Comparison of ENCODE assay signal across 8 cellular contexts in the genomic region with DNA sequence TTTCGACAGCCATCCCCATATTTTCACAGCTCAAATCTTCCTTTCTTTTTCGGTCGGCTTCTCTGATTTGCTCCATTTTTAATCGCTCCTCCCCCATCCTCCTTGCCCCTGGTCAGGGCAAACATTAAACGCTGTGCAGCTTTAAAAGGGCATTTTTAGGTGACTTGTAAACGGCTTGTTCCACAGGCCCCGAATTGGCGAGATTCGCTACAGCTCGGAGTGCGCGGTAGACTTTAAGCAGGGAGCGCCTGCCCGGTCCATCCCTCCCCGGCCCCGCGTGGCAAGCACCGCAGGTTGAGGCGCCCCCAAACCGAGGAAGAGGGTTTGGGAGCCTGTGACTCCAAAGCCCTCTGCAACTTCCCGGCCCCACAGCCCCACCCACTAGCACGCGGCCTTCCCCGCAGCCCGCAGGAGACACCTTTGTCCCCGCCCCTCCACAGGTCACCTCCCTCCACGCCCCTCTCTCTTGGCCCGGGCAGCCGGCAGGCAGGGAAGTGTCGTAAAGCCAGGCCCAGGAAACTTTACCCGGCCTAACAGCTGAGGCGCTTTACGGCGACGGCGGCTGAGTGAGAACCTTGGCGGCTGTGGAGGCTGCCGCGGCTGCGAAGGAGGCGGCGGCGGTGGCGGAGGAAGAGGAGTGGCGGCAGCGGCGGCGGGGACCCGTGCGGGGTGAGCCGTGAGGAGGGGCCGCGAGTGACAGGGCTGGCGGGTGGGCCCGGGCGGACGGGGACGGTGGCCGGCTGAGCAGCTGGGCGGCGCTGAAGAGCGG. TPM values are rescaled to one million over a fixed set of nuclear protein-coding genes. Genes with fewer than 3 reads are reported as not detected.
DNase-seq lines count a peak whose midpoint lies in the region; ATAC-seq and TF ChIP-seq lines count a peak whose summit lies in the region.

A gene (plus strand): TSS at position 550 of the 769 bp plus-strand sequence. CDS start 372 bp downstream, outside the sequence.

- H3K4me1 Mint-ChIP-seq in activated CD4-positive, alpha-beta T cell treated with anti-CD3 and anti-CD28 coated beads, Interleukin-2, amount 10 ng/mL, durations not matched to agents 7 days and 5 days = peaks cover 46% of the 10 kb centered on the region
- peaks cover 21% of the 10 kb centered on the region for H3K4me1 Mint-ChIP-seq in dendritic cell treated with granulocyte-macrophage colony-stimulating factor and Interleukin-4, amounts not matched to agents 40 ng/mL and 50 ng/mL, for 4 days (ENCODE audit: low read depth)

- peak within 1 kb of the TSS; percentile 97 for H3K27ac Mint-ChIP-seq in activated CD4-positive, alpha-beta T cell treated with anti-CD3 and anti-CD28 coated beads, Interleukin-2, amount 10 ng/mL, durations not matched to agents 7 days and 5 days
- peak within 1 kb of the TSS; percentile 86 for H3K27ac Mint-ChIP-seq in dendritic cell treated with granulocyte-macrophage colony-stimulating factor and Interleukin-4, amounts not matched to agents 40 ng/mL and 50 ng/mL, for 4 days

- H3K27ac ChIP-seq in left lung = peak within 1 kb of the TSS; percentile 81 to 83

- H3K4me3 ChIP-seq in left lung = peak within 1 kb of the TSS; percentile 82 to 88

- intact Hi-C loops in dendritic cell treated with granulocyte-macrophage colony-stimulating factor and Interleukin-4, amounts not matched to agents 40 ng/mL and 50 ng/mL, for 4 days (cut with micrococcal nuclease) = loop anchor here (5.0 to 10.0 kb wide), 2 partner anchors 123 to 1035 kb away; a partner anchor contains a TSS
- intact Hi-C loops in left lung (cut with DNase I) = no loop called here

- H3K4me1 ChIP-seq in left lung = peaks cover 8 to 42% of the 10 kb centered on the region in 2 donors

- H3K9me3 ChIP-seq in left lung = no peaks in the 10 kb centered on the region

- no peaks in the 10 kb centered on the region for H3K27me3 ChIP-seq in left lung

- H3K4me3 Mint-ChIP-seq in activated CD4-positive, alpha-beta T cell treated with anti-CD3 and anti-CD28 coated beads, Interleukin-2, amount 10 ng/mL, durations not matched to agents 7 days and 5 days = peak within 1 kb of the TSS; percentile 93
- peak within 1 kb of the TSS; percentile 88 for H3K4me3 Mint-ChIP-seq in dendritic cell treated with granulocyte-macrophage colony-stimulating factor and Interleukin-4, amounts not matched to agents 40 ng/mL and 50 ng/mL, for 4 days

- H3K27me3 Mint-ChIP-seq in activated CD4-positive, alpha-beta T cell treated with anti-CD3 and anti-CD28 coated beads, Interleukin-2, amount 10 ng/mL, durations not matched to agents 7 days and 5 days = no peaks in the 10 kb centered on the region
- no peaks in the 10 kb centered on the region for H3K27me3 Mint-ChIP-seq in dendritic cell treated with granulocyte-macrophage colony-stimulating factor and Interleukin-4, amounts not matched to agents 40 ng/mL and 50 ng/mL, for 4 days

- H3K36me3 ChIP-seq in left lung = no peaks in the 10 kb centered on the region

- CTCF ChIA-PET in activated CD4-positive, alpha-beta T cell treated with anti-CD3 and anti-CD28 coated beads, Interleukin-2, amount 10 ng/mL, durations not matched to agents 7 days and 5 days (lab: Charles Lee) = interaction anchor here (0.6 to 1.4 kb wide), 5 partner anchors 9 to 599 kb away, joined by 3 to 5 read pairs (median 3); no protein-coding TSS in a partner anchor

- POLR2A ChIA-PET in activated CD4-positive, alpha-beta T cell treated with anti-CD3 and anti-CD28 coated beads, Interleukin-2, amount 10 ng/mL, durations not matched to agents 7 days and 5 days (lab: Charles Lee) = interaction anchor here (0.6 to 0.7 kb wide), 2 partner anchors 121 to 812 kb away, joined by 3 to 4 read pairs; no protein-coding TSS in a partner anchor

- TF ChIP-seq CTCF in left lung (IDR thresholded peaks at IDR 0.05) = no peak

- peaks cover 16% of the 10 kb centered on the region for H3K36me3 Mint-ChIP-seq in activated CD4-positive, alpha-beta T cell treated with anti-CD3 and anti-CD28 coated beads, Interleukin-2, amount 10 ng/mL, durations not matched to agents 7 days and 5 days (ENCODE audit: low read depth)
- peaks cover 15% of the 10 kb centered on the region for H3K36me3 Mint-ChIP-seq in dendritic cell treated with granulocyte-macrophage colony-stimulating factor and Interleukin-4, amounts not matched to agents 40 ng/mL and 50 ng/mL, for 4 days (ENCODE audit: low read depth)

- ATAC-seq in GM19328 (IDR thresholded peaks at IDR 0.05; ENCODE audit: unreplicated experiment) (peak; percentile 85), HG03469 (IDR thresholded peaks at IDR 0.05; ENCODE audit: unreplicated experiment) (peak; percentile 69), left lung (peak; percentile 94)

- no peaks in the 10 kb centered on the region for H3K9me3 Mint-ChIP-seq in activated CD4-positive, alpha-beta T cell treated with anti-CD3 and anti-CD28 coated beads, Interleukin-2, amount 10 ng/mL, durations not matched to agents 7 days and 5 days
- H3K9me3 Mint-ChIP-seq in dendritic cell treated with granulocyte-macrophage colony-stimulating factor and Interleukin-4, amounts not matched to agents 40 ng/mL and 50 ng/mL, for 4 days = no peaks in the 10 kb centered on the region

- DNase-seq in C1 segment of cervical spinal cord (lab: John Stamatoyannopoulos, UW) (peak; percentile 53 to 94 (median 84)), NCI-H69 (lab: John Stamatoyannopoulos, UW) (peak; percentile 99), left lung (peak; percentile 95 to 97)
- DNase-seq in activated CD4-positive, alpha-beta T cell treated with anti-CD3 and anti-CD28 coated beads, Interleukin-2, amount 10 ng/mL, durations not matched to agents 7 days and 5 days = peak; percentile 96
- peak; percentile 92 for DNase-seq in stimulated activated CD4-positive, alpha-beta T cell treated with anti-CD3 and anti-CD28 coated beads, Interleukin-2, amount 100 ng/mL, for 4 hours (ENCODE audit: low read depth)

RNA-seq across cellular contexts. Expression of the gene that starts here (rescaled TPM):
- 10 to 100 TPM; 16.3 to 18.2 TPM for total RNA-seq in activated CD4-positive, alpha-beta T cell treated with anti-CD3 and anti-CD28 coated beads, Interleukin-2, amount 10 ng/mL, durations not matched to agents 7 days and 5 days
- total RNA-seq in left lung = 10 to 100 TPM; 12.3 to 14.4 TPM

Comparison
In these comparisons a context has a peak if more than half of its experiments do, and no peak if none do; other contexts are left out.
1. Peak in every context shown above with its lines: DNase-seq, ATAC-seq, H3K4me3 ChIP-seq and H3K27ac ChIP-seq.